In genomic region chr12:12725086-12725955, GRCh38 we compare ENCODE assay signal across 8 cellular contexts. TPM values are rescaled to one million over a fixed set of nuclear protein-coding genes. Genes with fewer than 3 reads are reported as not detected.
DNase-seq lines count a peak whose midpoint lies in the region; ATAC-seq, FAIRE-seq and TF ChIP-seq lines count a peak whose summit lies in the region.

No MANE protein-coding gene starts in this region.

- no peaks in the 10 kb centered on the region for H4K20me1 ChIP-seq in endothelial cell of umbilical vein (replicated peaks; ENCODE audit: control insufficient read depth, extremely low read depth, insufficient read depth, low read length)

- H3K27ac ChIP-seq in HUES48 (ENCODE audit: low read depth, low read length) (peak overlapping the region; percentile 97), endothelial cell of umbilical vein (ENCODE audit: insufficient read depth, low read depth, low read length) (peak overlapping the region; percentile 98)

- H3K9me1 ChIP-seq in endothelial cell of umbilical vein (replicated peaks; ENCODE audit: control insufficient read depth, extremely low read depth, insufficient read depth, low read length): no peaks in the 10 kb centered on the region

- TF ChIP-seq POLR2A in endothelial cell of umbilical vein (IDR thresholded peaks at IDR 0.05; ENCODE audit: low read depth, low read length): peak; percentile 75

- peaks cover 83% of the 10 kb centered on the region for H3K79me2 ChIP-seq in endothelial cell of umbilical vein (ENCODE audit: control insufficient read depth, insufficient read depth, low read length)

- peak overlapping the region; percentile 98 for H3K27ac Mint-ChIP-seq in Calu3 (ENCODE audit: unreplicated experiment)

- H3K27me3 Mint-ChIP-seq in Calu3 (ENCODE audit: unreplicated experiment): no peaks in the 10 kb centered on the region

- H3K9me3 ChIP-seq in HUES48 (ENCODE audit: control insufficient read depth, insufficient read depth, low read length): no peaks in the 10 kb centered on the region
- H3K9me3 ChIP-seq in NT2/D1 (ENCODE audit: insufficient read depth, low read length): no peaks in the 10 kb centered on the region
- no peaks in the 10 kb centered on the region for H3K9me3 ChIP-seq in endothelial cell of umbilical vein (replicated peaks; ENCODE audit: control insufficient read depth, insufficient read depth, low read length)

- peak; percentile 58 for ATAC-seq in GM21423 (IDR thresholded peaks at IDR 0.05; ENCODE audit: unreplicated experiment)

- DNase-seq in Calu3: peak; percentile 90
- peak; percentile 100 for DNase-seq in NT2/D1 (ENCODE audit: low read depth, low spot score)
- peak; percentile 92 for DNase-seq in activated CD8-positive, alpha-beta memory T cell treated with anti-CD3 and anti-CD28 coated beads, Interleukin-2, amount 50 U/mL, for 48 hours
- DNase-seq in endothelial cell of umbilical vein (ENCODE audit: low read depth, low spot score): peak; percentile 98
- DNase-seq in middle frontal gyrus (ENCODE audit: extremely low spot score, low spot score): peak; percentile 92
- peak; percentile 72 to 81 for DNase-seq in stimulated activated CD8-positive, alpha-beta memory T cell treated with anti-CD3 and anti-CD28 coated beads, Interleukin-2, amount 100 ng/mL, for 1 hour (ENCODE audit: low read depth in 2 of 2)

- peak overlapping the region; percentile 65 for H2AFZ ChIP-seq in endothelial cell of umbilical vein (ENCODE audit: low read depth, low read length)

- POLR2A ChIA-PET in endothelial cell of umbilical vein (lab: Charles Lee): interaction anchor here (0.6 to 1.0 kb wide), 4 partner anchors 9 to 458 kb away, joined by 3 to 9 read pairs (median 4); partner anchors contain the start of gene LRP6

- peaks cover 29% of the 10 kb centered on the region for H3K27me3 ChIP-seq in HUES48 (ENCODE audit: control insufficient read depth, insufficient read depth, low read length)
- no peaks in the 10 kb centered on the region for H3K27me3 ChIP-seq in NT2/D1 (ENCODE audit: insufficient read depth, insufficient read length)
- H3K27me3 ChIP-seq in endothelial cell of umbilical vein (ENCODE audit: control insufficient read depth in 2 of 2, insufficient read depth in 2 of 2, low read length in 2 of 2): no peaks in the 10 kb centered on the region

- BruUV-seq in Calu3 (replicated peaks; lab: Mats Ljungman, UMichigan): no TSS peak
- BruUV-seq in endothelial cell of umbilical vein (replicated peaks; lab: Mats Ljungman, UMichigan): no TSS peak

- H3K36me3 ChIP-seq in HUES48 (ENCODE audit: control insufficient read depth, insufficient read depth, low read length) (peaks cover 23% of the 10 kb centered on the region), NT2/D1 (ENCODE audit: insufficient read depth, insufficient read length, low read length) (peaks cover 30% of the 10 kb centered on the region), endothelial cell of umbilical vein (ENCODE audit: control insufficient read depth in 2 of 2, extremely low read depth in 1 of 2, insufficient read depth in 2 of 2, low read length in 2 of 2) (peaks cover 0 to 3% of the 10 kb centered on the region in 2 experiments)

- no peaks in the 10 kb centered on the region for H3K9me3 Mint-ChIP-seq in Calu3 (ENCODE audit: low read depth, unreplicated experiment)

- peak; percentile 73 for FAIRE-seq in endothelial cell of umbilical vein (lab: Jason Lieb, UNC)

- H3K4me2 ChIP-seq in endothelial cell of umbilical vein (ENCODE audit: insufficient read depth, low read length): peak overlapping the region; percentile 100

- H3K4me3 ChIP-seq in HUES48 (ENCODE audit: low read depth, low read length) (peak overlapping the region; percentile 79), NT2/D1 (ENCODE audit: insufficient read length, low read depth) (peak overlapping the region; percentile 81), endothelial cell of umbilical vein (replicated peaks in 1 of 3; ENCODE audit: insufficient read depth in 1 of 3, low read depth in 1 of 3, low read length in 3 of 3) (peak overlapping the region; percentile 94 to 100 (median 97))

- CTCF ChIA-PET in Calu3 (lab: Charles Lee): interaction anchor here (0.6 to 1.4 kb wide), 7 partner anchors 9 to 368 kb away, joined by 3 to 10 read pairs (median 4); no protein-coding TSS in a partner anchor
- CTCF ChIA-PET in endothelial cell of umbilical vein (lab: Charles Lee): interaction anchor here (0.7 to 11.0 kb wide), 8 partner anchors 9 to 354 kb away, joined by 3 to 159 read pairs (median 4); no protein-coding TSS in a partner anchor

- H3K9ac ChIP-seq in HUES48 (ENCODE audit: low read depth, low read length) (peak overlapping the region; percentile 80), NT2/D1 (ENCODE audit: insufficient read length, low read depth) (peak overlapping the region; percentile 96), endothelial cell of umbilical vein (replicated peaks; ENCODE audit: extremely low read depth, insufficient read depth, low read length) (peak overlapping the region; percentile 98)

- H3K4me1 Mint-ChIP-seq in Calu3 (ENCODE audit: low read depth, unreplicated experiment): peaks cover 26% of the 10 kb centered on the region

- peaks cover 18% of the 10 kb centered on the region; the same call in 1 of the 2 replicates for H3K4me1 ChIP-seq in HUES48 (ENCODE audit: control insufficient read depth, insufficient read depth, low read length)
- peaks cover 3% of the 10 kb centered on the region for H3K4me1 ChIP-seq in NT2/D1 (ENCODE audit: insufficient read depth, insufficient read length)
- H3K4me1 ChIP-seq in endothelial cell of umbilical vein (ENCODE audit: control insufficient read depth, extremely low read depth, insufficient read depth, low read length): peaks cover 34% of the 10 kb centered on the region

- TF ChIP-seq CTCF in Calu3 (IDR thresholded peaks at IDR 0.05; ENCODE audit: unreplicated experiment) (no peak), endothelial cell of umbilical vein (IDR thresholded peaks at IDR 0.05; ENCODE audit: extremely low read depth in 1 of 2, insufficient read depth in 1 of 2, low read depth in 1 of 2, low read length in 2 of 2) (no peak)

- intact Hi-C loops in Calu3 (cut with micrococcal nuclease; ENCODE audit: unreplicated experiment): loop anchor here (5.0 to 10.0 kb wide), 2 partner anchors 77 to 249 kb away; no protein-coding TSS in a partner anchor
- intact Hi-C loops in endothelial cell of umbilical vein (cut with micrococcal nuclease): loop anchor here (1.0 to 5.0 kb wide), 5 partner anchors 8 to 192 kb away; partner anchors contain the start of genes APOLD1, CDKN1B and GPR19

- peaks cover 74% of the 10 kb centered on the region for H3K36me3 Mint-ChIP-seq in Calu3 (ENCODE audit: insufficient read depth, unreplicated experiment)

- H3K4me3 Mint-ChIP-seq in Calu3 (ENCODE audit: low read depth, unreplicated experiment): peak overlapping the region; percentile 99

- dilution Hi-C loops in endothelial cell of umbilical vein (cut with MboI; ENCODE audit: extremely low pct_ligation_motif_present, low sequenced_read_pairs): no loop called here

TF ChIP-seq in endothelial cell of umbilical vein, 7 proteins besides CTCF, POLR2A, EP300 and RAD21:
- TF ChIP-seq POLR2AphosphoS5 (IDR thresholded peaks at IDR 0.05; ENCODE audit: insufficient read depth, low read depth, low read length) (peak; percentile 73), JUN (IDR thresholded peaks at IDR 0.05; ENCODE audit: borderline replicate concordance, insufficient read depth, insufficient read length, low read depth) (no peak)
TF ChIP-seq in endothelial cell of umbilical vein: peak in this region for 1.

RNA-seq across cellular contexts. Expression of gene CDKN1B, which starts 8.2 kb away (rescaled TPM):
- 37.7 and 41.0 TPM in 2 replicates for total RNA-seq in Calu3 (2022)
- 32.0 and 40.8 TPM in 2 replicates for total RNA-seq in endothelial cell of umbilical vein
- 10.4 and 12.7 TPM in 2 replicates for polyA plus RNA-seq in endothelial cell of umbilical vein
- 10.3 and 13.1 TPM in 2 replicates for polyA plus RNA-seq in endothelial cell of umbilical vein (2011; cell fraction: cytosol; rRNA removed)
- 16.6 and 24.8 TPM in 2 replicates for polyA plus RNA-seq in endothelial cell of umbilical vein (2011; cell fraction: nucleus; rRNA removed)
- polyA plus RNA-seq in endothelial cell of umbilical vein (2012): 13.5 and 14.5 TPM in 2 replicates
- polyA minus RNA-seq in endothelial cell of umbilical vein: 11.5 and 16.7 TPM in 2 replicates
- 26.1 TPM for polyA minus RNA-seq in endothelial cell of umbilical vein (2011; cell fraction: cytosol; rRNA and poly(A)+ RNA removed)
- 29.4 and 36.6 TPM in 2 replicates for polyA minus RNA-seq in endothelial cell of umbilical vein (2011; cell fraction: nucleus; rRNA and poly(A)+ RNA removed)

RNA-seq across cellular contexts. Expression of gene GPR19, which starts 29.3 kb away (rescaled TPM):
- total RNA-seq in Calu3 (2022) (5.4 and 6.0 TPM in 2 replicates), endothelial cell of umbilical vein (0.37 and 0.40 TPM in 2 replicates)
- 0.35 and 0.70 TPM in 2 replicates for polyA plus RNA-seq in endothelial cell of umbilical vein
- polyA plus RNA-seq in endothelial cell of umbilical vein (2011; cell fraction: cytosol; rRNA removed): 0.30 and 0.61 TPM in 2 replicates
- polyA plus RNA-seq in endothelial cell of umbilical vein (2011; cell fraction: nucleus; rRNA removed): 1.3 and 1.7 TPM in 2 replicates
- 0.37 and 0.40 TPM in 2 replicates for polyA plus RNA-seq in endothelial cell of umbilical vein (2012)
- 0.93 and 3.3 TPM in 2 replicates for polyA minus RNA-seq in endothelial cell of umbilical vein
- polyA minus RNA-seq in endothelial cell of umbilical vein (2011; cell fraction: cytosol; rRNA and poly(A)+ RNA removed): not detected
- polyA minus RNA-seq in endothelial cell of umbilical vein (2011; cell fraction: nucleus; rRNA and poly(A)+ RNA removed): 0.58 TPM in 1 of 2 replicates, not detected in the other

Comparison
In these comparisons a context has a peak if more than half of its experiments do, and no peak if none do; other contexts are left out.
1. Peak in every context shown above with its lines: DNase-seq, ATAC-seq, H3K4me3 ChIP-seq and H3K27ac ChIP-seq.